32 cellular contexts compared by ENCODE assay signal in genomic region chr13:32272021-32272695, GRCh38. TPM values are rescaled to one million over a fixed set of nuclear protein-coding genes. Genes with fewer than 3 reads are reported as not detected.
DNase-seq lines count a peak whose midpoint lies in the region; ATAC-seq, FAIRE-seq and TF ChIP-seq lines count a peak whose summit lies in the region.
"Had no signal": no experiment of that assay in that cellular context is flagged by ENCODE, and none has a peak within 500 bp of the region (broad histone marks: within the 10 kb centered on the region; RNA-seq: fewer than 3 reads in every experiment).

No MANE protein-coding gene starts in this region.

- H3K4me3 Mint-ChIP-seq in activated T-cell treated with anti-CD3 and anti-CD28 coated beads, Interleukin-2, amount 50 U/mL, for 72 hours, result peak overlapping the region in 1 of 2 donors; percentile 24
- no peak overlapping the region for H3K4me3 Mint-ChIP-seq in chondrocyte (ENCODE audit: unreplicated experiment)
- H3K4me3 Mint-ChIP-seq: dendritic cell treated with granulocyte-macrophage colony-stimulating factor and Interleukin-4, amounts not matched to agents 40 ng/mL and 50 ng/mL, for 4 days; naive B cell; T-cell had no signal

- H3K4me3 ChIP-seq in small intestine (ENCODE audit: low read depth in 1 of 2, low read length in 2 of 2), result no peak overlapping the region
- H3K4me3 ChIP-seq: BLaER1, right atrium auricular region, SJCRH30, thyroid gland had no signal

- peaks cover 12% of the 10 kb centered on the region for H3K4me1 Mint-ChIP-seq in activated T-cell treated with anti-CD3 and anti-CD28 coated beads, Interleukin-2, amount 50 U/mL, for 72 hours (ENCODE audit: low read depth)
- peaks cover 16% of the 10 kb centered on the region for H3K4me1 Mint-ChIP-seq in chondrocyte (ENCODE audit: low read depth)
- H3K4me1 Mint-ChIP-seq: naive B cell, T-cell had no signal

- no peak for DNase-seq in activated T-cell treated with anti-CD3 and anti-CD28 coated beads, Interleukin-2, amount 50 U/mL, for 72 hours
- DNase-seq in activated T-cell treated with anti-CD3 and anti-CD28 coated beads for 4 hours (no peak), NCI-H460 (ENCODE audit: extremely low read depth, low read depth) (peak; percentile 20), chondrocyte (ENCODE audit: low spot score) (no peak), lung microvascular endothelial cell (ENCODE audit: low read depth in 2 of 2) (peak; percentile 62 to 77), HPDE6-E6E7 (ENCODE audit: extremely low spot score) (no peak), small intestine (no peak), LoVo (ENCODE audit: low spot score) (no peak)
- DNase-seq: ACHN; activated CD8-positive, alpha-beta memory T cell treated with anti-CD3 and anti-CD28 coated beads, Interleukin-2, amount 50 U/mL, for 4 hours; activated naive CD4-positive, alpha-beta T cell; anterior cingulate cortex; COR-L47; GDM1; KG1; left cardiac atrium; naive B cell; NCI-H146; NCI-H524; NK-92 treated with Interleukin-12 subunit alpha and Interleukin-12 subunit beta, amount 100 ng/mL, for 24 hours; occipital lobe; SJCRH30; stimulated activated CD4-positive, alpha-beta T cell treated with anti-CD3 and anti-CD28 coated beads, Interleukin-12 subunit alpha, Interleukin-12 subunit beta, amount 100 ng/mL, for 4 hours; stimulated activated CD4-positive, alpha-beta T cell treated with anti-CD3 and anti-CD28 coated beads, Interleukin-4, amount 100 ng/mL, for 4 hours; stimulated activated naive CD4-positive, alpha-beta T cell treated with Interleukin-2 at 50 U/mL for 16 hours; T-cell; thyroid gland had no signal

- 71 to 86% (median 80%) methylated on average over 4 of the region's 4 CpGs for WGBS in small intestine, 3 donors

- no peak for TF ChIP-seq CTCF in chondrocyte (IDR thresholded peaks at IDR 0.05)

- H3K27ac ChIP-seq in small intestine (ENCODE audit: low read depth in 1 of 2, low read length in 1 of 2), result peak overlapping the region in 1 of 2 donors; percentile 33
- H3K27ac ChIP-seq: BLaER1, SJCRH30 had no signal

- no peaks in the 10 kb centered on the region for H3K27me3 ChIP-seq in small intestine (ENCODE audit: control insufficient read depth in 2 of 2, insufficient read depth in 2 of 2, low read length in 2 of 2)
- H3K27me3 ChIP-seq: BLaER1, right atrium auricular region, SJCRH30, thyroid gland had no signal

- no peaks in the 10 kb centered on the region for H3K36me3 ChIP-seq in small intestine (ENCODE audit: control insufficient read depth in 2 of 2, insufficient read depth in 2 of 2, low read length in 2 of 2)
- H3K36me3 ChIP-seq: BLaER1, SJCRH30 had no signal

- H3K9me3 ChIP-seq in small intestine (ENCODE audit: control insufficient read depth, low read depth), result no peaks in the 10 kb centered on the region
- H3K9me3 ChIP-seq: BLaER1, right atrium auricular region, SJCRH30, thyroid gland had no signal

- peak; percentile 79 to 81 for ATAC-seq in activated T-cell treated with anti-CD3 and anti-CD28 coated beads, Interleukin-2, amount 50 U/mL, for 72 hours (replicated peaks in 1 of 2)
- ATAC-seq: left cardiac atrium, T-cell had no signal

- FAIRE-seq in small intestine (lab: Jason Lieb, UNC), result no peak

- H3K27me3 Mint-ChIP-seq in activated T-cell treated with anti-CD3 and anti-CD28 coated beads, Interleukin-2, amount 50 U/mL, for 72 hours (ENCODE audit: low read depth), result no peaks in the 10 kb centered on the region
- H3K27me3 Mint-ChIP-seq in chondrocyte (ENCODE audit: low read depth), result no peaks in the 10 kb centered on the region
- H3K27me3 Mint-ChIP-seq: dendritic cell treated with granulocyte-macrophage colony-stimulating factor and Interleukin-4, amounts not matched to agents 40 ng/mL and 50 ng/mL, for 4 days; naive B cell; T-cell had no signal

- H3K27ac Mint-ChIP-seq in activated T-cell treated with anti-CD3 and anti-CD28 coated beads, Interleukin-2, amount 50 U/mL, for 72 hours, result peak overlapping the region; percentile 58
- H3K27ac Mint-ChIP-seq in chondrocyte (ENCODE audit: unreplicated experiment), result peak overlapping the region; percentile 62
- H3K27ac Mint-ChIP-seq: dendritic cell treated with granulocyte-macrophage colony-stimulating factor and Interleukin-4, amounts not matched to agents 40 ng/mL and 50 ng/mL, for 4 days; naive B cell; T-cell had no signal

- H3K9me3 Mint-ChIP-seq in activated T-cell treated with anti-CD3 and anti-CD28 coated beads, Interleukin-2, amount 50 U/mL, for 72 hours, result peaks cover 1 to 2% of the 10 kb centered on the region in 2 donors
- peaks cover 4% of the 10 kb centered on the region for H3K9me3 Mint-ChIP-seq in chondrocyte (ENCODE audit: low read depth)
- H3K9me3 Mint-ChIP-seq: dendritic cell treated with granulocyte-macrophage colony-stimulating factor and Interleukin-4, amounts not matched to agents 40 ng/mL and 50 ng/mL, for 4 days; naive B cell; T-cell had no signal

- H3K4me1 ChIP-seq in small intestine (ENCODE audit: control insufficient read depth in 2 of 2, insufficient read depth in 1 of 2, low read depth in 1 of 2, low read length in 1 of 2), result no peaks in the 10 kb centered on the region
- H3K4me1 ChIP-seq: SJCRH30, thyroid gland had no signal

- H3K36me3 Mint-ChIP-seq in activated T-cell treated with anti-CD3 and anti-CD28 coated beads, Interleukin-2, amount 50 U/mL, for 72 hours (ENCODE audit: insufficient read depth in 2 of 2), result peaks cover 2 to 3% of the 10 kb centered on the region in 2 donors
- peaks cover 32% of the 10 kb centered on the region for H3K36me3 Mint-ChIP-seq in chondrocyte (ENCODE audit: low read depth)
- H3K36me3 Mint-ChIP-seq: naive B cell, T-cell had no signal

RNA-seq across cellular contexts. Expression of gene ZAR1L, which starts 43.0 kb away (rescaled TPM):
- not detected for total RNA-seq in activated T-cell treated with anti-CD3 and anti-CD28 coated beads, Interleukin-2, amount 50 U/mL, for 72 hours
- total RNA-seq in NCI-H460 (2014; rRNA removed; shearing (Covaris generic)), result not detected in 2 replicates
- 1.2 TPM in 1 of 2 replicates, not detected in the other for polyA plus RNA-seq in NCI-H460 (2014; cell fraction: nucleus; rRNA removed)
- total RNA-seq in chondrocyte (not detected in 3 replicates), lung microvascular endothelial cell (not detected in 2 replicates)
- polyA plus RNA-seq in small intestine, result not detected
- total RNA-seq: cardiac septum, HT1080, left cardiac atrium, occipital lobe, right atrium auricular region, SJCRH30, T-cell, thyroid gland had no signal

RNA-seq across cellular contexts. Expression of gene BRCA2, which starts 43.1 kb away (rescaled TPM):
- total RNA-seq in activated T-cell treated with anti-CD3 and anti-CD28 coated beads, Interleukin-2, amount 50 U/mL, for 72 hours, result 10 to 100 TPM; 36.9 to 41.5 TPM
- total RNA-seq in NCI-H460 (2014; rRNA removed; shearing (Covaris generic)), result 8.5 and 8.8 TPM in 2 replicates
- polyA plus RNA-seq in NCI-H460 (2014; cell fraction: nucleus; rRNA removed), result 6.2 and 20.1 TPM in 2 replicates
- total RNA-seq in chondrocyte, result 2.5 to 7.5 TPM (median 4.4 TPM) in 3 replicates
- total RNA-seq in lung microvascular endothelial cell, result 1.2 and 3.3 TPM in 2 replicates
- 1 to 10 TPM in 1 of 3 donors, under 1 TPM in 2; under 0.01 to 2.5 (median under 0.01) TPM for polyA plus RNA-seq in small intestine

Comparison
In these comparisons a context has a peak if more than half of its experiments do, and no peak if none do; other contexts are left out.
1. DNase-seq: peak in NCI-H460 (single experiment) and lung microvascular endothelial cell (2 of 2); none in activated T-cell treated with anti-CD3 and anti-CD28 coated beads, Interleukin-2, amount 50 U/mL, for 72 hours (0 of 2), activated T-cell treated with anti-CD3 and anti-CD28 coated beads for 4 hours (single experiment), chondrocyte (single experiment), HPDE6-E6E7 (single experiment), small intestine (single experiment) and LoVo (single experiment).